In the genomic region with DNA sequence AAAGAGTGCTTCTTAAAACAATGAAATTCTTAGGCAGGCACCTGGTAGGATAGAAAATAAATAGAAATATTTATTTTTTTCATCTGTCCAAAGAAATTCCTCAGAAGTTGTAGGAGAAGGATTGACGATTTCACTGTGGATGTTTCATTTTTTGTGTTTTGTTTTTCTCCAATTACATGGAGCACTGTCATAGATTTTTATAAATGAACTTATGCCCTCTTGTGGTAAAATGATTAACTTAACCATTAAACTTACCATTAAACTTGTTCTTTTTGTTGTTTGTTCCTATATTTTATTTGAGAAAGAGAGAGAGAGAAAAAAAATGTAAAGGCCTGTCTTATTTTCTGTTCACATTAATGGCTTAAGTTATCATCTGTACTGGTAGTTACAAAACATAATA, we compare ENCODE assay signal across 1 cellular context.
TF ChIP-seq lines count a peak whose summit lies in the region.

No MANE protein-coding gene starts in this region.

TF ChIP-seq in GM23338, 12 proteins besides CTCF, POLR2A, EP300 and RAD21 (continued from another document):
- no peak for TF ChIP-seq ZNF462 (CRISPR knock-in tag; IDR thresholded peaks at IDR 0.05)
